8 cellular contexts compared by ENCODE assay signal in genomic region chr1:240888039-240888786, GRCh38.
DNase-seq lines count a peak whose midpoint lies in the region; ATAC-seq lines count a peak whose summit lies in the region.

No MANE protein-coding gene starts in this region.

- H3K4me3 Mint-ChIP-seq in stimulated activated memory B cell treated with anti-CD40 and anti-IgM and Interleukin-4, amounts not matched to agents 10 μg/mL and 1 μg/mL and 100 μg/mL, for 72 hours = no peak overlapping the region

- H3K36me3 Mint-ChIP-seq in stimulated activated memory B cell treated with anti-CD40 and anti-IgM and Interleukin-4, amounts not matched to agents 10 μg/mL and 1 μg/mL and 100 μg/mL, for 72 hours = no peaks in the 10 kb centered on the region

- in situ Hi-C loops in KBM-7 (cut with MboI; ENCODE audit: low pct_unique_long_range_greater_than_20kb, low sequenced_read_pairs) = no loop called here

- DNase-seq in NCI-H1105 treated with DMSO at 0.1 percent for 48 hours (lab: John Stamatoyannopoulos, UW) = peak; percentile 55
- no peak for DNase-seq in NCI-H1105 (lab: John Stamatoyannopoulos, UW)
- DNase-seq in KBM-7 = peak; percentile 35
- peak; percentile 36 for DNase-seq in SKM-1 (lab: John Stamatoyannopoulos, UW; ENCODE audit: unreplicated experiment)
- DNase-seq in iPS DF 4.7 (ENCODE audit: extremely low read depth, low spot score) = peak; percentile 51
- DNase-seq in T1000 (lab: John Stamatoyannopoulos, UW) = no peak

- no peaks in the 10 kb centered on the region for H3K27me3 Mint-ChIP-seq in stimulated activated memory B cell treated with anti-CD40 and anti-IgM and Interleukin-4, amounts not matched to agents 10 μg/mL and 1 μg/mL and 100 μg/mL, for 72 hours

- H3K4me1 Mint-ChIP-seq in stimulated activated memory B cell treated with anti-CD40 and anti-IgM and Interleukin-4, amounts not matched to agents 10 μg/mL and 1 μg/mL and 100 μg/mL, for 72 hours = no peaks in the 10 kb centered on the region

- peak; percentile 82 for ATAC-seq in GM21360 (IDR thresholded peaks at IDR 0.05; ENCODE audit: unreplicated experiment)
- no peak for ATAC-seq in stimulated activated memory B cell treated with anti-CD40 and anti-IgM and Interleukin-4, amounts not matched to agents 10 μg/mL and 1 μg/mL and 100 μg/mL, for 72 hours

- H3K9me3 Mint-ChIP-seq in stimulated activated memory B cell treated with anti-CD40 and anti-IgM and Interleukin-4, amounts not matched to agents 10 μg/mL and 1 μg/mL and 100 μg/mL, for 72 hours = no peaks in the 10 kb centered on the region

- H3K27ac Mint-ChIP-seq in stimulated activated memory B cell treated with anti-CD40 and anti-IgM and Interleukin-4, amounts not matched to agents 10 μg/mL and 1 μg/mL and 100 μg/mL, for 72 hours = no peak overlapping the region

Comparison
In these comparisons a context has a peak if more than half of its experiments do, and no peak if none do; other contexts are left out.
1. DNase-seq: peak in NCI-H1105 treated with DMSO at 0.1 percent for 48 hours (single experiment), KBM-7 (single experiment), SKM-1 (single experiment) and iPS DF 4.7 (single experiment); none in NCI-H1105 (single experiment) and T1000 (single experiment).